8 cellular contexts compared by ENCODE assay signal in genomic region chr12:31072962-31073361, GRCh38. TPM values are rescaled to one million over a fixed set of nuclear protein-coding genes. Genes with fewer than 3 reads are reported as not detected.
DNase-seq lines count a peak whose midpoint lies in the region; ATAC-seq and TF ChIP-seq lines count a peak whose summit lies in the region.
"Not testable (repeated sequence)": the region's sequence is repeated elsewhere in the genome, so short reads cannot be mapped to it uniquely, and the experiment has no call there.

No MANE protein-coding gene starts in this region.

- H2AFZ ChIP-seq in PC-3 (ENCODE audit: low read length), result peak overlapping the region; percentile 80; the same call in 1 of the 2 replicates
- peak overlapping the region; percentile 87 for H2AFZ ChIP-seq in neural progenitor cell (replicated peaks)

- DNase-seq in Caco-2 (peak in 1 of 2 experiments; percentile 53), KBM-7 (peak; percentile 9), PC-3 (peak; percentile 42), neural progenitor cell (ENCODE audit: low spot score) (peak; percentile 5)
- not testable (repeated sequence) for DNase-seq in activated T-cell treated with anti-CD3 and anti-CD28 coated beads, Interleukin-2, amount 50 U/mL, for 72 hours; testis

- not testable (repeated sequence) for H3K9me3 ChIP-seq in Caco-2; PC-3 (ENCODE audit: low read length); duodenal mucosa (ENCODE audit: control insufficient read depth in 1 of 2, low read length in 2 of 2); iPS-20b (ENCODE audit: insufficient read depth, low read depth, low read length); neural progenitor cell (ENCODE audit: low read depth); testis

- H3K4me3 ChIP-seq in Caco-2 (ENCODE audit: low read depth, low read length) (peak overlapping the region; percentile 45), PC-3 (ENCODE audit: low read length) (peak overlapping the region; percentile 72), duodenal mucosa (ENCODE audit: low read depth in 1 of 2, low read length in 2 of 2) (peak overlapping the region; percentile 68 to 94), iPS-20b (ENCODE audit: low read length) (peak overlapping the region; percentile 98), neural progenitor cell (peak overlapping the region; percentile 63), testis (peak overlapping the region; percentile 68 to 71)

- H3K9me2 ChIP-seq in PC-3 (replicated peaks; ENCODE audit: low read length), result not testable (repeated sequence)

- H3K36me3 ChIP-seq in Caco-2 (ENCODE audit: control insufficient read depth, insufficient read depth, low read length); PC-3 (ENCODE audit: low read depth, low read length); duodenal mucosa (ENCODE audit: control insufficient read depth in 1 of 2, insufficient read depth in 2 of 2, low read length in 2 of 2); iPS-20b (ENCODE audit: insufficient read depth, low read depth, low read length); neural progenitor cell; testis (ENCODE audit: low read depth, missing control alignments): not testable (repeated sequence)

- not testable (repeated sequence) for TF ChIP-seq POLR2A in testis (IDR thresholded peaks at IDR 0.05)

- H3K9ac ChIP-seq in PC-3 (ENCODE audit: low read length), result peak overlapping the region; percentile 96
- H3K9ac ChIP-seq in duodenal mucosa (ENCODE audit: low read depth in 1 of 2, low read length in 2 of 2); neural progenitor cell: not testable (repeated sequence)
- H3K9ac ChIP-seq in iPS-20b (ENCODE audit: low read depth, low read length), result peak overlapping the region; percentile 99; the same call in 1 of the 2 replicates

- peak; percentile 39 for ATAC-seq in PC-3
- not testable (repeated sequence) for ATAC-seq in activated T-cell treated with anti-CD3 and anti-CD28 coated beads, Interleukin-2, amount 50 U/mL, for 72 hours (replicated peaks in 1 of 2)

- peak overlapping the region; percentile 93 for H3K27ac Mint-ChIP-seq in Caco-2 (ENCODE audit: unreplicated experiment)
- peak overlapping the region; percentile 77 for H3K27ac Mint-ChIP-seq in activated T-cell treated with anti-CD3 and anti-CD28 coated beads, Interleukin-2, amount 50 U/mL, for 72 hours
- not testable (repeated sequence) for H3K27ac Mint-ChIP-seq in neural progenitor cell

- H3K4me1 ChIP-seq in Caco-2; duodenal mucosa (ENCODE audit: control insufficient read depth in 1 of 2, insufficient read depth in 2 of 2, low read length in 2 of 2); iPS-20b (ENCODE audit: insufficient read depth, low read length); neural progenitor cell; testis: not testable (repeated sequence)
- H3K4me1 ChIP-seq in PC-3 (ENCODE audit: insufficient read depth, low read length), result peaks cover 14% of the 10 kb centered on the region

- H3K36me3 Mint-ChIP-seq in Caco-2 (ENCODE audit: insufficient read depth, unreplicated experiment) (peaks cover 32% of the 10 kb centered on the region), neural progenitor cell (peaks cover 16% of the 10 kb centered on the region)
- peaks cover 11 to 12% of the 10 kb centered on the region in 2 donors for H3K36me3 Mint-ChIP-seq in activated T-cell treated with anti-CD3 and anti-CD28 coated beads, Interleukin-2, amount 50 U/mL, for 72 hours (ENCODE audit: insufficient read depth in 2 of 2)

- H3K79me2 ChIP-seq in PC-3 (ENCODE audit: low read length) (peaks cover 47% of the 10 kb centered on the region), neural progenitor cell (ENCODE audit: low read depth) (peaks cover 39% of the 10 kb centered on the region)

- H4K20me1 ChIP-seq in PC-3 (ENCODE audit: low read length); neural progenitor cell (ENCODE audit: low read depth): not testable (repeated sequence)

- not testable (repeated sequence) for H3K27me3 ChIP-seq in Caco-2 (replicated peaks; ENCODE audit: control insufficient read depth, insufficient read depth, low read length); PC-3 (ENCODE audit: low read length); duodenal mucosa (ENCODE audit: control insufficient read depth in 1 of 2, insufficient read depth in 2 of 2, low read length in 2 of 2); iPS-20b (ENCODE audit: insufficient read depth, low read length); neural progenitor cell; testis

- WGBS in testis, 2 donors, result 42 to 51% methylated on average over 5 of the region's 6 CpGs

- intact Hi-C loops in Caco-2 (cut with micrococcal nuclease; ENCODE audit: unreplicated experiment), result loop anchor here (2.0 to 10.0 kb wide), 4 partner anchors 50 to 378 kb away; partner anchors contain the start of gene IPO8
- intact Hi-C loops in PC-3 (cut with micrococcal nuclease); testis (cut with DNase I; ENCODE audit: low total_unique reads): not testable (repeated sequence)

- H3F3A ChIP-seq in PC-3 (ENCODE audit: low read length, unreplicated experiment), result not testable (repeated sequence)
- H3F3A ChIP-seq in neural progenitor cell (ENCODE audit: low read depth), result peaks cover 14% of the 10 kb centered on the region

- not testable (repeated sequence) for H3K9me3 Mint-ChIP-seq in Caco-2 (ENCODE audit: unreplicated experiment); activated T-cell treated with anti-CD3 and anti-CD28 coated beads, Interleukin-2, amount 50 U/mL, for 72 hours; neural progenitor cell

- POLR2A ChIA-PET in Caco-2 (lab: Charles Lee); PC-3 (lab: Charles Lee; ENCODE audit: unreplicated experiment): not testable (repeated sequence)

- H3K27ac ChIP-seq in PC-3 (ENCODE audit: low read length), result peak overlapping the region; percentile 87
- H3K27ac ChIP-seq in duodenal mucosa (ENCODE audit: low read depth, low read length); iPS-20b (ENCODE audit: low read length); neural progenitor cell; testis: not testable (repeated sequence)

- H3K4me1 Mint-ChIP-seq in Caco-2 (ENCODE audit: low read depth, unreplicated experiment), result peaks cover 13% of the 10 kb centered on the region
- peaks cover 40% of the 10 kb centered on the region for H3K4me1 Mint-ChIP-seq in activated T-cell treated with anti-CD3 and anti-CD28 coated beads, Interleukin-2, amount 50 U/mL, for 72 hours (ENCODE audit: low read depth)
- peaks cover 29% of the 10 kb centered on the region for H3K4me1 Mint-ChIP-seq in neural progenitor cell

- in situ Hi-C loops in KBM-7 (cut with MboI; ENCODE audit: low pct_unique_long_range_greater_than_20kb, low sequenced_read_pairs), result not testable (repeated sequence)

- BruUV-seq in Caco-2 (replicated peaks; lab: Mats Ljungman, UMichigan); PC-3 (replicated peaks; lab: Mats Ljungman, UMichigan): not testable (repeated sequence)

- peak overlapping the region; percentile 97 for H3K4me3 Mint-ChIP-seq in Caco-2 (ENCODE audit: unreplicated experiment)
- H3K4me3 Mint-ChIP-seq in activated T-cell treated with anti-CD3 and anti-CD28 coated beads, Interleukin-2, amount 50 U/mL, for 72 hours, result peak overlapping the region; percentile 95 to 97
- H3K4me3 Mint-ChIP-seq in neural progenitor cell, result peak overlapping the region; percentile 97

- TF ChIP-seq CTCF in Caco-2 (IDR thresholded peaks at IDR 0.05; ENCODE audit: insufficient read depth in 1 of 2, low read depth in 1 of 2, low read length in 1 of 2, severe bottlenecking in 1 of 2, unreplicated experiment in 1 of 2); PC-3 (conservative IDR thresholded peaks at IDR 0.05; ENCODE audit: low read depth, low read length); neural progenitor cell (IDR thresholded peaks at IDR 0.05); testis (IDR thresholded peaks at IDR 0.05): not testable (repeated sequence)

- CTCF ChIA-PET in Caco-2 (lab: Charles Lee); PC-3 (lab: Charles Lee): not testable (repeated sequence)

- not testable (repeated sequence) for H3K27me3 Mint-ChIP-seq in Caco-2 (ENCODE audit: insufficient read depth, unreplicated experiment); activated T-cell treated with anti-CD3 and anti-CD28 coated beads, Interleukin-2, amount 50 U/mL, for 72 hours (ENCODE audit: low read depth); neural progenitor cell (ENCODE audit: insufficient read depth, low read depth)

- peak overlapping the region; percentile 96 for H3K4me2 ChIP-seq in PC-3 (ENCODE audit: low read length)
- H3K4me2 ChIP-seq in neural progenitor cell, result peak overlapping the region; percentile 86

RNA-seq across cellular contexts. Expression of gene DDX11, which starts 0.7 kb away (rescaled TPM):
- total RNA-seq in Caco-2 (2022), result 175 and 200 TPM in 2 replicates
- total RNA-seq in PC-3 (2014; rRNA removed), result 53.8 and 72.2 TPM in 2 replicates
- total RNA-seq in activated T-cell treated with anti-CD3 and anti-CD28 coated beads, Interleukin-2, amount 50 U/mL, for 72 hours, result 100 to 1,000 TPM; 131 to 144 TPM
- total RNA-seq in neural progenitor cell (ENCODE audit: low replicate concordance), result 80.1 and 98.0 TPM in 2 replicates
- 10 to 100 TPM; 49.6 to 63.1 TPM for total RNA-seq in testis
- 19.7 TPM for polyA plus RNA-seq in testis (ENCODE audit: insufficient read depth, low read depth, low replicate concordance)

Comparison
In these comparisons a context has a peak if more than half of its experiments do, and no peak if none do; other contexts are left out.
1. H3K4me3 ChIP-seq: peak in every context shown above with its lines; median percentile 98 in iPS-20b; 81 in duodenal mucosa; 72 in PC-3; 70 in testis; 63 in neural progenitor cell; 45 in Caco-2.